9 cellular contexts compared by ENCODE assay signal in the genomic region with DNA sequence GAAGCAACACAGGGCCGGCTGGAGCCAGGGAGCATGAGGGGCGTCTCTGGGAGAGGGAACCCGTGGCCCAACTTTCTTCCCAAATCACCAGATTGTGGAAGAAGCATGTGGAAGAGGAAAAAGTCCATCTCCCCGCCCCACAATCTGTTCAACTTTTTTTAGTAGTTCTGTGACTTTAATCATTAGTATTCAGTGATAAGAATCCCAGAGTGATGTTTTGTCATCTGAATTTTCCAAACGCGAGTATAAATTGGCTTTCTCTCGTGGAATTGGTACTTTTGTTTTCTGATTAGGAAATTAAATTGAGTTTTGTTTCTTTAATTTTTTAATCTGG.
A peak's percentile ranks its signal among the peaks of the same experiment; 100 is the strongest.
DNase-seq lines count a peak whose midpoint lies in the region; ATAC-seq, FAIRE-seq and TF ChIP-seq lines count a peak whose summit lies in the region.
"Had no signal": no experiment of that assay in that cellular context is flagged by ENCODE, and none has a peak within 500 bp of the region (broad histone marks: within the 10 kb centered on the region; RNA-seq: fewer than 3 reads in every experiment).

No MANE protein-coding gene starts in this region.

- H3K36me3 ChIP-seq in esophagus muscularis mucosa: peaks cover 0 to 20% (median 0%) of the 10 kb centered on the region in 4 donors
- H3K36me3 ChIP-seq in thoracic aorta: no peaks in the 10 kb centered on the region

- H3K4me3 Mint-ChIP-seq in activated naive CD4-positive, alpha-beta T cell treated with anti-CD3 and anti-CD28 coated beads, Interleukin-2, amount 10 ng/mL, durations not matched to agents 7 days and 5 days: no peak overlapping the region

- CTCF ChIA-PET in activated naive CD4-positive, alpha-beta T cell treated with anti-CD3 and anti-CD28 coated beads, Interleukin-2, amount 10 ng/mL, durations not matched to agents 7 days and 5 days (lab: Charles Lee): interaction anchor here (0.7 to 2.9 kb wide), 22 partner anchors 9 to 598 kb away, joined by 3 to 53 read pairs (median 5); partner anchors contain the start of genes MBD5 and ORC4
- CTCF ChIA-PET in RWPE1 (lab: Yijun Ruan, JAX): interaction anchor here (0.6 to 2.0 kb wide), 16 partner anchors 11 to 573 kb away, joined by 3 to 19 read pairs (median 3); partner anchors contain the start of genes KIF5C, MBD5 and ORC4
- CTCF ChIA-PET in HEK293T (lab: Yijun Ruan, JAX): interaction anchor here (0.6 to 1.1 kb wide), 6 partner anchors 9 to 580 kb away, joined by 3 to 4 read pairs (median 3); no protein-coding TSS in a partner anchor

- no peak overlapping the region for H3K27ac ChIP-seq in RWPE1
- no peak overlapping the region for H3K27ac ChIP-seq in esophagus muscularis mucosa (replicated peaks in 1 of 4)
- peak overlapping the region; percentile 25 to 43 for H3K27ac ChIP-seq in thoracic aorta

- no peak for FAIRE-seq in GM12891 (lab: Jason Lieb, UNC)

- ATAC-seq in thoracic aorta (ENCODE audit: insufficient number of reproducible peaks, low FRiP score, low read depth): no peak

- peaks cover 35% of the 10 kb centered on the region for H3K4me1 Mint-ChIP-seq in activated naive CD4-positive, alpha-beta T cell treated with anti-CD3 and anti-CD28 coated beads, Interleukin-2, amount 10 ng/mL, durations not matched to agents 7 days and 5 days

- DNase-seq in activated naive CD4-positive, alpha-beta T cell treated with anti-CD3 and anti-CD28 coated beads, Interleukin-2, amount 10 ng/mL, durations not matched to agents 7 days and 5 days: no peak
- no peak for DNase-seq in activated naive CD4-positive, alpha-beta T cell (lab: John Stamatoyannopoulos, UW)
- no peak for DNase-seq in RWPE1 (ENCODE audit: low spot score)
- DNase-seq in esophagus muscularis mucosa (ENCODE audit: extremely low spot score): no peak
- DNase-seq in thoracic aorta (ENCODE audit: low spot score): no peak
- no peak for DNase-seq in OCI-M2 (lab: John Stamatoyannopoulos, UW; ENCODE audit: unreplicated experiment)
- DNase-seq in HEK293T (ENCODE audit: extremely low spot score): no peak
- DNase-seq in GM12891 (ENCODE audit: insufficient read length, low spot score): no peak

- intact Hi-C loops in esophagus muscularis mucosa (cut with DNase I): loop anchor here (5.0 kb wide), 2 partner anchors 517 to 572 kb away; no protein-coding TSS in a partner anchor

- no peaks in the 10 kb centered on the region for H3K9me3 Mint-ChIP-seq in activated naive CD4-positive, alpha-beta T cell treated with anti-CD3 and anti-CD28 coated beads, Interleukin-2, amount 10 ng/mL, durations not matched to agents 7 days and 5 days

- no peaks in the 10 kb centered on the region for H3K9me3 ChIP-seq in esophagus muscularis mucosa
- H3K9me3 ChIP-seq in thoracic aorta: no peaks in the 10 kb centered on the region
- H3K9me3 ChIP-seq: mucosa of descending colon had no signal

- no peak for TF ChIP-seq EP300 in esophagus muscularis mucosa (IDR thresholded peaks at IDR 0.05)

- H3K27me3 Mint-ChIP-seq in activated naive CD4-positive, alpha-beta T cell treated with anti-CD3 and anti-CD28 coated beads, Interleukin-2, amount 10 ng/mL, durations not matched to agents 7 days and 5 days: no peaks in the 10 kb centered on the region

- H3K27ac Mint-ChIP-seq in activated naive CD4-positive, alpha-beta T cell treated with anti-CD3 and anti-CD28 coated beads, Interleukin-2, amount 10 ng/mL, durations not matched to agents 7 days and 5 days: peak overlapping the region; percentile 30

- H3K4me1 ChIP-seq in esophagus muscularis mucosa (peaks cover 0 to 14% (median 6%) of the 10 kb centered on the region in 4 donors), thoracic aorta (ENCODE audit: control insufficient read depth in 1 of 2, low read depth in 2 of 2) (peaks cover 0 to 16% of the 10 kb centered on the region in 2 donors)

- POLR2A ChIA-PET in RWPE1 (lab: Yijun Ruan, JAX; ENCODE audit: low non-redundant PET) (no interaction called here), HEK293T (lab: Yijun Ruan, JAX) (no interaction called here)

- no peaks in the 10 kb centered on the region for H3K27me3 ChIP-seq in esophagus muscularis mucosa
- H3K27me3 ChIP-seq in thoracic aorta (replicated peaks; ENCODE audit: insufficient read depth): no peaks in the 10 kb centered on the region

- TF ChIP-seq CTCF in RWPE1 (conservative IDR thresholded peaks at IDR 0.05; ENCODE audit: low read depth): peak; percentile 46; the same call in 1 of the 2 replicates
- TF ChIP-seq CTCF in esophagus muscularis mucosa (IDR thresholded peaks at IDR 0.05): no peak
- TF ChIP-seq CTCF in thoracic aorta (IDR thresholded peaks at IDR 0.05): no peak

- 52% methylated on average over 7 of the region's 7 CpGs for WGBS in esophagus muscularis mucosa

- H3K36me3 Mint-ChIP-seq in activated naive CD4-positive, alpha-beta T cell treated with anti-CD3 and anti-CD28 coated beads, Interleukin-2, amount 10 ng/mL, durations not matched to agents 7 days and 5 days: no peaks in the 10 kb centered on the region

- TF ChIP-seq POLR2A in esophagus muscularis mucosa (IDR thresholded peaks at IDR 0.05; ENCODE audit: low read depth): no peak
- no peak for TF ChIP-seq POLR2A in GM12891 (IDR thresholded peaks at IDR 0.05; ENCODE audit: low read depth, low read length)

- H3K4me3 ChIP-seq in esophagus muscularis mucosa (peak overlapping the region; percentile 22 to 51 (median 31)), thoracic aorta (peak overlapping the region; percentile 54)
- H3K4me3 ChIP-seq: mucosa of descending colon had no signal

TF ChIP-seq in HEK293T, 16 proteins besides CTCF, POLR2A, EP300 and RAD21:
- TF ChIP-seq ZNF384 (IDR thresholded peaks at IDR 0.05) (no peak), TARDBP (IDR thresholded peaks at IDR 0.05) (no peak), FOXM1 (IDR thresholded peaks at IDR 0.05; ENCODE audit: borderline replicate concordance) (no peak), CTBP1 (IDR thresholded peaks at IDR 0.05; ENCODE audit: borderline replicate concordance) (no peak), NFRKB (IDR thresholded peaks at IDR 0.05) (no peak), HDGF (IDR thresholded peaks at IDR 0.05; ENCODE audit: borderline replicate concordance) (no peak), L3MBTL2 (conservative IDR thresholded peaks at IDR 0.05) (no peak), SUZ12 (IDR thresholded peaks at IDR 0.05) (no peak), FOXK2 (IDR thresholded peaks at IDR 0.05) (no peak)

TF ChIP-seq in GM12891, 5 proteins besides CTCF, POLR2A, EP300 and RAD21:
- no peak for TF ChIP-seq TAF1 (IDR thresholded peaks at IDR 0.05; ENCODE audit: low read depth, low read length)
- TF ChIP-seq POU2F2 (IDR thresholded peaks at IDR 0.05; ENCODE audit: low read depth, low read length): no peak
- TF ChIP-seq SPI1 (IDR thresholded peaks at IDR 0.05; ENCODE audit: low read depth, low read length): no peak
- no peak for TF ChIP-seq POLR2AphosphoS5 (IDR thresholded peaks at IDR 0.05; ENCODE audit: low read depth, low read length)
- no peak for TF ChIP-seq PAX5 (IDR thresholded peaks at IDR 0.05; ENCODE audit: insufficient read depth, low read length, severe bottlenecking)
TF ChIP-seq in GM12891: peak in this region for 0.

Comparison
In these comparisons a context has a peak if more than half of its experiments do, and no peak if none do; other contexts are left out.
1. H3K27ac ChIP-seq: peak in thoracic aorta (2 of 2); none in RWPE1 (single experiment) and esophagus muscularis mucosa (0 of 4).